In the genomic region with DNA sequence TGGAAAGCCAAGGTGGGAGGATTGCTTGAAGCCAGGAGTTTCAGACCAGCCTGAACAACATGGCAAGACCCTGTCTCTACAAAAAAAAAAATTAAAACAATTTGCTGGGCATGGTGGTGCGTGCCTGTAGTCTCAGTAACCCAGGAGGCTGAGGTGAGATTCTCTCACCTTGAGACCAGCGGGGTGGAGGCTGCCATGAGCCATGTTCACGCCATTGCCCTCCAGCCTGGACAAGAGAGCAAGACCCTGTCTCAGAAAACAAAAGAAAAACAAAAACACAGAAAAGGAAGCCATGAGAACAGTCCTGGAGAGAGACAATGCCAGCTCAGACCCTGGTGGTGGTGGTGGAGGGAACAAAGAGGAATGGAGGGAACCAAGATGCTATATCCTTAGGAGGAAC, we compare ENCODE assay signal across 1 cellular context.
TF ChIP-seq lines count a peak whose summit lies in the region.

No MANE protein-coding gene starts in this region.

TF ChIP-seq in GM23338, 12 proteins besides CTCF, POLR2A, EP300 and RAD21 (continued from another document):
- TF ChIP-seq, protein P1, sequence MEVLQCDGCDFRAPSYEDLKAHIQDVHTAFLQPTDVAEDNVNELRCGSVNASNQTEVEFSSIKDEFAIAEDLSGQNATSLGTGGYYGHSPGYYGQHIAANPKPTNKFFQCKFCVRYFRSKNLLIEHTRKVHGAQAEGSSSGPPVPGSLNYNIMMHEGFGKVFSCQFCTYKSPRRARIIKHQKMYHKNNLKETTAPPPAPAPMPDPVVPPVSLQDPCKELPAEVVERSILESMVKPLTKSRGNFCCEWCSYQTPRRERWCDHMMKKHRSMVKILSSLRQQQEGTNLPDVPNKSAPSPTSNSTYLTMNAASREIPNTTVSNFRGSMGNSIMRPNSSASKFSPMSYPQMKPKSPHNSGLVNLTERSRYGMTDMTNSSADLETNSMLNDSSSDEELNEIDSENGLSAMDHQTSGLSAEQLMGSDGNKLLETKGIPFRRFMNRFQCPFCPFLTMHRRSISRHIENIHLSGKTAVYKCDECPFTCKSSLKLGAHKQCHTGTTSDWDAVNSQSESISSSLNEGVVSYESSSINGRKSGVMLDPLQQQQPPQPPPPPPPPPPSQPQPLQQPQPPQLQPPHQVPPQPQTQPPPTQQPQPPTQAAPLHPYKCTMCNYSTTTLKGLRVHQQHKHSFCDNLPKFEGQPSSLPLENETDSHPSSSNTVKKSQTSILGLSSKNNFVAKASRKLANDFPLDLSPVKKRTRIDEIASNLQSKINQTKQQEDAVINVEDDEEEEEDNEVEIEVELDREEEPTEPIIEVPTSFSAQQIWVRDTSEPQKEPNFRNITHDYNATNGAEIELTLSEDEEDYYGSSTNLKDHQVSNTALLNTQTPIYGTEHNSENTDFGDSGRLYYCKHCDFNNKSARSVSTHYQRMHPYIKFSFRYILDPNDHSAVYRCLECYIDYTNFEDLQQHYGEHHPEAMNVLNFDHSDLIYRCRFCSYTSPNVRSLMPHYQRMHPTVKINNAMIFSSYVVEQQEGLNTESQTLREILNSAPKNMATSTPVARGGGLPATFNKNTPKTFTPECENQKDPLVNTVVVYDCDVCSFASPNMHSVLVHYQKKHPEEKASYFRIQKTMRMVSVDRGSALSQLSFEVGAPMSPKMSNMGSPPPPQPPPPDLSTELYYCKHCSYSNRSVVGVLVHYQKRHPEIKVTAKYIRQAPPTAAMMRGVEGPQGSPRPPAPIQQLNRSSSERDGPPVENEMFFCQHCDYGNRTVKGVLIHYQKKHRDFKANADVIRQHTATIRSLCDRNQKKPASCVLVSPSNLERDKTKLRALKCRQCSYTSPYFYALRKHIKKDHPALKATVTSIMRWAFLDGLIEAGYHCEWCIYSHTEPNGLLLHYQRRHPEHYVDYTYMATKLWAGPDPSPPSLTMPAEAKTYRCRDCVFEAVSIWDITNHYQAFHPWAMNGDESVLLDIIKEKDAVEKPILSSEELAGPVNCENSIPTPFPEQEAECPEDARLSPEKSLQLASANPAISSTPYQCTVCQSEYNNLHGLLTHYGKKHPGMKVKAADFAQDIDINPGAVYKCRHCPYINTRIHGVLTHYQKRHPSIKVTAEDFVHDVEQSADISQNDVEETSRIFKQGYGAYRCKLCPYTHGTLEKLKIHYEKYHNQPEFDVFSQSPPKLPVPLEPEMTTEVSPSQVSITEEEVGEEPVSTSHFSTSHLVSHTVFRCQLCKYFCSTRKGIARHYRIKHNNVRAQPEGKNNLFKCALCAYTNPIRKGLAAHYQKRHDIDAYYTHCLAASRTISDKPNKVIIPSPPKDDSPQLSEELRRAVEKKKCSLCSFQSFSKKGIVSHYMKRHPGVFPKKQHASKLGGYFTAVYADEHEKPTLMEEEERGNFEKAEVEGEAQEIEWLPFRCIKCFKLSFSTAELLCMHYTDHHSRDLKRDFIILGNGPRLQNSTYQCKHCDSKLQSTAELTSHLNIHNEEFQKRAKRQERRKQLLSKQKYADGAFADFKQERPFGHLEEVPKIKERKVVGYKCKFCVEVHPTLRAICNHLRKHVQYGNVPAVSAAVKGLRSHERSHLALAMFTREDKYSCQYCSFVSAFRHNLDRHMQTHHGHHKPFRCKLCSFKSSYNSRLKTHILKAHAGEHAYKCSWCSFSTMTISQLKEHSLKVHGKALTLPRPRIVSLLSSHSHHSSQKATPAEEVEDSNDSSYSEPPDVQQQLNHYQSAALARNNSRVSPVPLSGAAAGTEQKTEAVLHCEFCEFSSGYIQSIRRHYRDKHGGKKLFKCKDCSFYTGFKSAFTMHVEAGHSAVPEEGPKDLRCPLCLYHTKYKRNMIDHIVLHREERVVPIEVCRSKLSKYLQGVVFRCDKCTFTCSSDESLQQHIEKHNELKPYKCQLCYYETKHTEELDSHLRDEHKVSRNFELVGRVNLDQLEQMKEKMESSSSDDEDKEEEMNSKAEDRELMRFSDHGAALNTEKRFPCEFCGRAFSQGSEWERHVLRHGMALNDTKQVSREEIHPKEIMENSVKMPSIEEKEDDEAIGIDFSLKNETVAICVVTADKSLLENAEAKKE (CRISPR knock-in tag; IDR thresholded peaks at IDR 0.05), result no peak
